ENCODE assay signal across 1 cellular context in the genomic region with DNA sequence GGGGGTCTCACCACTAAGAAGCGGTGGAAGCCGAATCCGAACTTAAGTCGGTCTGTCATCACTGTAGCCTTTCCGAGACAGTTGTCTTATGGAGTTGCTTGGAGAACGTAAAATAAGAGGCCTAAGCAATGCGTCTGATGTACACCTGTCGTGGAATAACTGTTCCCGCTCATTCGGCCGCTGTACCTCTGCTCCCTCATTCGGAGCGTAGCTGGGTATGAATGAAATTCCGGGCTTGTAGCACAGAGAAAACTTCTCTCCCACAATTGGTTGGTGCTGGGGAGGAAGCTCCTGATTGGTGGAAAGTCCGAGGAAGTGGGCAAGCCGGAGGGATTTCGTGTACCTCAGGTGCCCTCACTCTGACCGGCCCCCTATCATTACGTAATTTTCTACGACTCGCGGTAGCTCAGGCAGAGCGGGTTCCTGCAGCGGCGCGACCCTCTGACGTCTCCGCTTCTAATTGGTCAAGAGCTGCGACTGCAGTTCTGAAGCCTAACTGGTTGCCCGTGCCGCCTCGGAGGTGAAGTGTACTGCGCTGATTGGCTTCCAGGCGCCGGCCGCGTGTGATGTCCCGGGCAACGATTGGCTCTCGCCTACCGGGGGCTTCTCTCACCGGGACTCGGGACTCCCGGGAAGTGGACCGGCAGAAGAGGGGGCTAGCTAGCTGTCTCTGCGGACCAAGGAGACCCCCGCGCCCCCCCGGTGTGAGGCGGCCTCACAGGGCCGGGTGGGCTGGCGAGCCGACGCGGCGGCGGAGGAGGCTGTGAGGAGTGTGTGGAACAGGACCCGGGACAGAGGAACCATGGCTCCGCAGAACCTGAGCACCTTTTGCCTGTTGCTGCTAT.
TF ChIP-seq lines count a peak whose summit lies in the region.

A gene (plus strand): TSS at position 625 of the 845 bp plus-strand sequence. CDS start 178 bp downstream, at position 803.

TF ChIP-seq in GM12878, 131 proteins besides CTCF, POLR2A, EP300 and RAD21 (continued from another document and continues in another):
- TF ChIP-seq, protein P1, sequence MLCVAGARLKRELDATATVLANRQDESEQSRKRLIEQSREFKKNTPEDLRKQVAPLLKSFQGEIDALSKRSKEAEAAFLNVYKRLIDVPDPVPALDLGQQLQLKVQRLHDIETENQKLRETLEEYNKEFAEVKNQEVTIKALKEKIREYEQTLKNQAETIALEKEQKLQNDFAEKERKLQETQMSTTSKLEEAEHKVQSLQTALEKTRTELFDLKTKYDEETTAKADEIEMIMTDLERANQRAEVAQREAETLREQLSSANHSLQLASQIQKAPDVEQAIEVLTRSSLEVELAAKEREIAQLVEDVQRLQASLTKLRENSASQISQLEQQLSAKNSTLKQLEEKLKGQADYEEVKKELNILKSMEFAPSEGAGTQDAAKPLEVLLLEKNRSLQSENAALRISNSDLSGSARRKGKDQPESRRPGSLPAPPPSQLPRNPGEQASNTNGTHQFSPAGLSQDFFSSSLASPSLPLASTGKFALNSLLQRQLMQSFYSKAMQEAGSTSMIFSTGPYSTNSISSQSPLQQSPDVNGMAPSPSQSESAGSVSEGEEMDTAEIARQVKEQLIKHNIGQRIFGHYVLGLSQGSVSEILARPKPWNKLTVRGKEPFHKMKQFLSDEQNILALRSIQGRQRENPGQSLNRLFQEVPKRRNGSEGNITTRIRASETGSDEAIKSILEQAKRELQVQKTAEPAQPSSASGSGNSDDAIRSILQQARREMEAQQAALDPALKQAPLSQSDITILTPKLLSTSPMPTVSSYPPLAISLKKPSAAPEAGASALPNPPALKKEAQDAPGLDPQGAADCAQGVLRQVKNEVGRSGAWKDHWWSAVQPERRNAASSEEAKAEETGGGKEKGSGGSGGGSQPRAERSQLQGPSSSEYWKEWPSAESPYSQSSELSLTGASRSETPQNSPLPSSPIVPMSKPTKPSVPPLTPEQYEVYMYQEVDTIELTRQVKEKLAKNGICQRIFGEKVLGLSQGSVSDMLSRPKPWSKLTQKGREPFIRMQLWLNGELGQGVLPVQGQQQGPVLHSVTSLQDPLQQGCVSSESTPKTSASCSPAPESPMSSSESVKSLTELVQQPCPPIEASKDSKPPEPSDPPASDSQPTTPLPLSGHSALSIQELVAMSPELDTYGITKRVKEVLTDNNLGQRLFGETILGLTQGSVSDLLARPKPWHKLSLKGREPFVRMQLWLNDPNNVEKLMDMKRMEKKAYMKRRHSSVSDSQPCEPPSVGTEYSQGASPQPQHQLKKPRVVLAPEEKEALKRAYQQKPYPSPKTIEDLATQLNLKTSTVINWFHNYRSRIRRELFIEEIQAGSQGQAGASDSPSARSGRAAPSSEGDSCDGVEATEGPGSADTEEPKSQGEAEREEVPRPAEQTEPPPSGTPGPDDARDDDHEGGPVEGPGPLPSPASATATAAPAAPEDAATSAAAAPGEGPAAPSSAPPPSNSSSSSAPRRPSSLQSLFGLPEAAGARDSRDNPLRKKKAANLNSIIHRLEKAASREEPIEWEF (IDR thresholded peaks at IDR 0.05; ENCODE audit: insufficient replicate concordance, low read depth, low read length), result no peak
- TF ChIP-seq RELA (IDR thresholded peaks at IDR 0.05; ENCODE audit: borderline replicate concordance, partially characterized antibody) (no peak), CBX5 (IDR thresholded peaks at IDR 0.05; ENCODE audit: low read depth) (no peak), STAT3 (IDR thresholded peaks at IDR 0.05; ENCODE audit: low read depth, low read length) (0 out of 2 replicates have a peak, but pooled peaks have one; percentile 43), NFXL1 (IDR thresholded peaks at IDR 0.05; ENCODE audit: borderline replicate concordance) (no peak), FOXK2 (IDR thresholded peaks at IDR 0.05) (no peak), BMI1 (IDR thresholded peaks at IDR 0.05; ENCODE audit: borderline replicate concordance) (no peak), BRCA1 (IDR thresholded peaks at IDR 0.05; ENCODE audit: low read depth, low read length) (peak; percentile 44; the same call in 1 of the 2 replicates), SMARCA5 (IDR thresholded peaks at IDR 0.05) (no peak), ZNF384 (IDR thresholded peaks at IDR 0.05; ENCODE audit: borderline replicate concordance, low read depth, low read length) (no peak), ASH2L (IDR thresholded peaks at IDR 0.05; ENCODE audit: borderline replicate concordance, low read depth) (no peak), EED (IDR thresholded peaks at IDR 0.05; ENCODE audit: low read depth) (no peak), KLF5 (IDR thresholded peaks at IDR 0.05; ENCODE audit: partially characterized antibody) (no peak), SMC3 (IDR thresholded peaks at IDR 0.05; ENCODE audit: borderline replicate concordance, low read length) (no peak), FOXM1 (IDR thresholded peaks at IDR 0.05; ENCODE audit: low read depth, low read length) (no peak), TAF1 (IDR thresholded peaks at IDR 0.05; ENCODE audit: borderline replicate concordance, low read depth, low read length) (peak; percentile 100), RFX5 (IDR thresholded peaks at IDR 0.05; ENCODE audit: low read depth, low read length) (peak; percentile 93), NRF1 (conservative IDR thresholded peaks at IDR 0.05; ENCODE audit: low read depth, low read length) (no peak), ETV6 (conservative IDR thresholded peaks at IDR 0.05 in 1 of 2, IDR thresholded peaks at IDR 0.05 in 1 of 2; ENCODE audit: borderline replicate concordance in 1 of 2, low read depth in 1 of 2) (no peak), TBL1XR1 (IDR thresholded peaks at IDR 0.05; ENCODE audit: low read depth, low read length) (no peak; the same call in 1 of the 2 replicates), YY1 (IDR thresholded peaks at IDR 0.05; ENCODE audit: low read depth, low read length) (peak; percentile 66; the same call in 1 of the 2 replicates), RUNX3 (IDR thresholded peaks at IDR 0.05; ENCODE audit: low read length) (peak; percentile 75), SMAD1 (IDR thresholded peaks at IDR 0.05; ENCODE audit: low read depth, partially characterized antibody) (peak; percentile 63), SP1 (IDR thresholded peaks at IDR 0.05; ENCODE audit: low read depth, low read length) (peak; percentile 97), NFIC (IDR thresholded peaks at IDR 0.05; ENCODE audit: low read depth, low read length) (no peak), CBFB (IDR thresholded peaks at IDR 0.05; ENCODE audit: low read depth) (peak; percentile 78), IKZF1 (conservative IDR thresholded peaks at IDR 0.05) (peak; percentile 66), EGR1 (IDR thresholded peaks at IDR 0.05; ENCODE audit: borderline replicate concordance in 1 of 2, low read depth in 2 of 2, low read length in 2 of 2) (no peak), SRF (IDR thresholded peaks at IDR 0.05; ENCODE audit: low read depth in 2 of 2, low read length in 2 of 2) (peak in 1 of 2 experiments; percentile 70; a peak in 2 of 4 replicates)
- TF ChIP-seq, protein P2, sequence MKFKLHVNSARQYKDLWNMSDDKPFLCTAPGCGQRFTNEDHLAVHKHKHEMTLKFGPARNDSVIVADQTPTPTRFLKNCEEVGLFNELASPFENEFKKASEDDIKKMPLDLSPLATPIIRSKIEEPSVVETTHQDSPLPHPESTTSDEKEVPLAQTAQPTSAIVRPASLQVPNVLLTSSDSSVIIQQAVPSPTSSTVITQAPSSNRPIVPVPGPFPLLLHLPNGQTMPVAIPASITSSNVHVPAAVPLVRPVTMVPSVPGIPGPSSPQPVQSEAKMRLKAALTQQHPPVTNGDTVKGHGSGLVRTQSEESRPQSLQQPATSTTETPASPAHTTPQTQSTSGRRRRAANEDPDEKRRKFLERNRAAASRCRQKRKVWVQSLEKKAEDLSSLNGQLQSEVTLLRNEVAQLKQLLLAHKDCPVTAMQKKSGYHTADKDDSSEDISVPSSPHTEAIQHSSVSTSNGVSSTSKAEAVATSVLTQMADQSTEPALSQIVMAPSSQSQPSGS (IDR thresholded peaks at IDR 0.05; ENCODE audit: low read length), result peak; percentile 88
- TF ChIP-seq, protein P3, sequence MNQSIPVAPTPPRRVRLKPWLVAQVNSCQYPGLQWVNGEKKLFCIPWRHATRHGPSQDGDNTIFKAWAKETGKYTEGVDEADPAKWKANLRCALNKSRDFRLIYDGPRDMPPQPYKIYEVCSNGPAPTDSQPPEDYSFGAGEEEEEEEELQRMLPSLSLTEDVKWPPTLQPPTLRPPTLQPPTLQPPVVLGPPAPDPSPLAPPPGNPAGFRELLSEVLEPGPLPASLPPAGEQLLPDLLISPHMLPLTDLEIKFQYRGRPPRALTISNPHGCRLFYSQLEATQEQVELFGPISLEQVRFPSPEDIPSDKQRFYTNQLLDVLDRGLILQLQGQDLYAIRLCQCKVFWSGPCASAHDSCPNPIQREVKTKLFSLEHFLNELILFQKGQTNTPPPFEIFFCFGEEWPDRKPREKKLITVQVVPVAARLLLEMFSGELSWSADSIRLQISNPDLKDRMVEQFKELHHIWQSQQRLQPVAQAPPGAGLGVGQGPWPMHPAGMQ (IDR thresholded peaks at IDR 0.05; ENCODE audit: borderline replicate concordance), result no peak
- TF ChIP-seq, protein P4, sequence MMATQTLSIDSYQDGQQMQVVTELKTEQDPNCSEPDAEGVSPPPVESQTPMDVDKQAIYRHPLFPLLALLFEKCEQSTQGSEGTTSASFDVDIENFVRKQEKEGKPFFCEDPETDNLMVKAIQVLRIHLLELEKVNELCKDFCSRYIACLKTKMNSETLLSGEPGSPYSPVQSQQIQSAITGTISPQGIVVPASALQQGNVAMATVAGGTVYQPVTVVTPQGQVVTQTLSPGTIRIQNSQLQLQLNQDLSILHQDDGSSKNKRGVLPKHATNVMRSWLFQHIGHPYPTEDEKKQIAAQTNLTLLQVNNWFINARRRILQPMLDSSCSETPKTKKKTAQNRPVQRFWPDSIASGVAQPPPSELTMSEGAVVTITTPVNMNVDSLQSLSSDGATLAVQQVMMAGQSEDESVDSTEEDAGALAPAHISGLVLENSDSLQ (IDR thresholded peaks at IDR 0.05), result peak; percentile 64
- TF ChIP-seq, protein P5, sequence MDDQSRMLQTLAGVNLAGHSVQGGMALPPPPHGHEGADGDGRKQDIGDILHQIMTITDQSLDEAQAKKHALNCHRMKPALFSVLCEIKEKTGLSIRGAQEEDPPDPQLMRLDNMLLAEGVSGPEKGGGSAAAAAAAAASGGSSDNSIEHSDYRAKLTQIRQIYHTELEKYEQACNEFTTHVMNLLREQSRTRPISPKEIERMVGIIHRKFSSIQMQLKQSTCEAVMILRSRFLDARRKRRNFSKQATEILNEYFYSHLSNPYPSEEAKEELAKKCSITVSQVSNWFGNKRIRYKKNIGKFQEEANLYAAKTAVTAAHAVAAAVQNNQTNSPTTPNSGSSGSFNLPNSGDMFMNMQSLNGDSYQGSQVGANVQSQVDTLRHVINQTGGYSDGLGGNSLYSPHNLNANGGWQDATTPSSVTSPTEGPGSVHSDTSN (IDR thresholded peaks at IDR 0.05; ENCODE audit: insufficient replicate concordance, low read depth, low read length), result peak; percentile 45
- TF ChIP-seq, protein P6, sequence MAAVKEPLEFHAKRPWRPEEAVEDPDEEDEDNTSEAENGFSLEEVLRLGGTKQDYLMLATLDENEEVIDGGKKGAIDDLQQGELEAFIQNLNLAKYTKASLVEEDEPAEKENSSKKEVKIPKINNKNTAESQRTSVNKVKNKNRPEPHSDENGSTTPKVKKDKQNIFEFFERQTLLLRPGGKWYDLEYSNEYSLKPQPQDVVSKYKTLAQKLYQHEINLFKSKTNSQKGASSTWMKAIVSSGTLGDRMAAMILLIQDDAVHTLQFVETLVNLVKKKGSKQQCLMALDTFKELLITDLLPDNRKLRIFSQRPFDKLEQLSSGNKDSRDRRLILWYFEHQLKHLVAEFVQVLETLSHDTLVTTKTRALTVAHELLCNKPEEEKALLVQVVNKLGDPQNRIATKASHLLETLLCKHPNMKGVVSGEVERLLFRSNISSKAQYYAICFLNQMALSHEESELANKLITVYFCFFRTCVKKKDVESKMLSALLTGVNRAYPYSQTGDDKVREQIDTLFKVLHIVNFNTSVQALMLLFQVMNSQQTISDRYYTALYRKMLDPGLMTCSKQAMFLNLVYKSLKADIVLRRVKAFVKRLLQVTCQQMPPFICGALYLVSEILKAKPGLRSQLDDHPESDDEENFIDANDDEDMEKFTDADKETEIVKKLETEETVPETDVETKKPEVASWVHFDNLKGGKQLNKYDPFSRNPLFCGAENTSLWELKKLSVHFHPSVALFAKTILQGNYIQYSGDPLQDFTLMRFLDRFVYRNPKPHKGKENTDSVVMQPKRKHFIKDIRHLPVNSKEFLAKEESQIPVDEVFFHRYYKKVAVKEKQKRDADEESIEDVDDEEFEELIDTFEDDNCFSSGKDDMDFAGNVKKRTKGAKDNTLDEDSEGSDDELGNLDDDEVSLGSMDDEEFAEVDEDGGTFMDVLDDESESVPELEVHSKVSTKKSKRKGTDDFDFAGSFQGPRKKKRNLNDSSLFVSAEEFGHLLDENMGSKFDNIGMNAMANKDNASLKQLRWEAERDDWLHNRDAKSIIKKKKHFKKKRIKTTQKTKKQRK (IDR thresholded peaks at IDR 0.05; ENCODE audit: low read depth, low read length), result no peak
- TF ChIP-seq, protein P7, sequence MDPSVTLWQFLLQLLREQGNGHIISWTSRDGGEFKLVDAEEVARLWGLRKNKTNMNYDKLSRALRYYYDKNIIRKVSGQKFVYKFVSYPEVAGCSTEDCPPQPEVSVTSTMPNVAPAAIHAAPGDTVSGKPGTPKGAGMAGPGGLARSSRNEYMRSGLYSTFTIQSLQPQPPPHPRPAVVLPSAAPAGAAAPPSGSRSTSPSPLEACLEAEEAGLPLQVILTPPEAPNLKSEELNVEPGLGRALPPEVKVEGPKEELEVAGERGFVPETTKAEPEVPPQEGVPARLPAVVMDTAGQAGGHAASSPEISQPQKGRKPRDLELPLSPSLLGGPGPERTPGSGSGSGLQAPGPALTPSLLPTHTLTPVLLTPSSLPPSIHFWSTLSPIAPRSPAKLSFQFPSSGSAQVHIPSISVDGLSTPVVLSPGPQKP (IDR thresholded peaks at IDR 0.05; ENCODE audit: low read depth, low read length), result no peak; the same call in 1 of the 2 replicates
- TF ChIP-seq, protein P8, sequence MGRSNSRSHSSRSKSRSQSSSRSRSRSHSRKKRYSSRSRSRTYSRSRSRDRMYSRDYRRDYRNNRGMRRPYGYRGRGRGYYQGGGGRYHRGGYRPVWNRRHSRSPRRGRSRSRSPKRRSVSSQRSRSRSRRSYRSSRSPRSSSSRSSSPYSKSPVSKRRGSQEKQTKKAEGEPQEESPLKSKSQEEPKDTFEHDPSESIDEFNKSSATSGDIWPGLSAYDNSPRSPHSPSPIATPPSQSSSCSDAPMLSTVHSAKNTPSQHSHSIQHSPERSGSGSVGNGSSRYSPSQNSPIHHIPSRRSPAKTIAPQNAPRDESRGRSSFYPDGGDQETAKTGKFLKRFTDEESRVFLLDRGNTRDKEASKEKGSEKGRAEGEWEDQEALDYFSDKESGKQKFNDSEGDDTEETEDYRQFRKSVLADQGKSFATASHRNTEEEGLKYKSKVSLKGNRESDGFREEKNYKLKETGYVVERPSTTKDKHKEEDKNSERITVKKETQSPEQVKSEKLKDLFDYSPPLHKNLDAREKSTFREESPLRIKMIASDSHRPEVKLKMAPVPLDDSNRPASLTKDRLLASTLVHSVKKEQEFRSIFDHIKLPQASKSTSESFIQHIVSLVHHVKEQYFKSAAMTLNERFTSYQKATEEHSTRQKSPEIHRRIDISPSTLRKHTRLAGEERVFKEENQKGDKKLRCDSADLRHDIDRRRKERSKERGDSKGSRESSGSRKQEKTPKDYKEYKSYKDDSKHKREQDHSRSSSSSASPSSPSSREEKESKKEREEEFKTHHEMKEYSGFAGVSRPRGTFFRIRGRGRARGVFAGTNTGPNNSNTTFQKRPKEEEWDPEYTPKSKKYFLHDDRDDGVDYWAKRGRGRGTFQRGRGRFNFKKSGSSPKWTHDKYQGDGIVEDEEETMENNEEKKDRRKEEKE (IDR thresholded peaks at IDR 0.05), result no peak
